ENCODE assay signal across 24 cellular contexts in genomic region chr4:123520376-123520775, GRCh38.
"Had no signal": no experiment of that assay in that cellular context is flagged by ENCODE, and none has a peak within 500 bp of the region (broad histone marks: within the 10 kb centered on the region; RNA-seq: fewer than 3 reads in every experiment).

No MANE protein-coding gene starts in this region.

- H3K4me3 Mint-ChIP-seq: activated T-helper 17 cell treated with anti-CD3 and anti-CD28 coated beads, Interleukin-2, amount 50 U/mL, for 72 hours; dendritic cell treated with granulocyte-macrophage colony-stimulating factor and Interleukin-4, amounts not matched to agents 40 ng/mL and 50 ng/mL, for 4 days; memory B cell; natural killer cell treated with Interleukin-12 subunit alpha and Interleukin-12 subunit beta and Interleukin-15 and Interleukin-18, amount 100 ng/mL, for 72 hours; stimulated activated effector memory CD8-positive, alpha-beta T cell treated with anti-CD3 and anti-CD28 coated beads, Interleukin-12 subunit alpha, Interleukin-12 subunit beta, amount 100 ng/mL, for 72 hours; stimulated activated naive CD8-positive, alpha-beta T cell treated with anti-CD3 and anti-CD28 coated beads, Interleukin-15, amount 100 ng/mL, for 72 hours had no signal

- H3K36me3 Mint-ChIP-seq: activated naive CD4-positive, alpha-beta T cell treated with anti-CD3 and anti-CD28 coated beads, Interleukin-2, amount 50 U/mL, for 72 hours; memory B cell; natural killer cell treated with Interleukin-12 subunit alpha and Interleukin-12 subunit beta and Interleukin-15 and Interleukin-18, amount 100 ng/mL, for 72 hours; stimulated activated effector memory CD8-positive, alpha-beta T cell treated with anti-CD3 and anti-CD28 coated beads, Interleukin-12 subunit alpha, Interleukin-12 subunit beta, amount 100 ng/mL, for 72 hours had no signal

- DNase-seq: activated CD4-positive, alpha-beta T cell treated with anti-CD3 and anti-CD28 coated beads, Interleukin-2, amount 50 U/mL, for 1 hour; activated CD4-positive, CD25-positive, alpha-beta regulatory T cell treated with anti-CD3 and anti-CD28 coated beads, Interleukin-2, amount 50 U/mL, for 72 hours; activated T-cell treated with anti-CD3 and anti-CD28 coated beads, Interleukin-2, amount 50 U/mL, for 1 hour; aorta; brain microvascular endothelial cell; caudate nucleus; effector CD8-positive, alpha-beta T cell; erythroblast; foreskin fibroblast; heart right ventricle; left colon; right lobe of liver; stimulated activated CD4-positive, alpha-beta T cell treated with anti-CD3 and anti-CD28 coated beads, Interleukin-2, amount 100 ng/mL, for 24 hours; stimulated activated naive CD8-positive, alpha-beta T cell treated with anti-CD3 and anti-CD28 coated beads, Interleukin-15, amount 100 ng/mL, for 72 hours; transverse colon; uterus; WERI-Rb-1 had no signal

- FAIRE-seq: keratinocyte had no signal

- ATAC-seq: activated naive CD4-positive, alpha-beta T cell treated with anti-CD3 and anti-CD28 coated beads, Interleukin-2, amount 50 U/mL, for 72 hours; activated T-helper 17 cell treated with anti-CD3 and anti-CD28 coated beads, Interleukin-2, amount 50 U/mL, for 72 hours; heart right ventricle; left colon; natural killer cell treated with Interleukin-12 subunit alpha and Interleukin-12 subunit beta and Interleukin-15 and Interleukin-18, amount 100 ng/mL, for 72 hours; right lobe of liver; stimulated activated effector memory CD8-positive, alpha-beta T cell treated with anti-CD3 and anti-CD28 coated beads, Interleukin-12 subunit alpha, Interleukin-12 subunit beta, amount 100 ng/mL, for 72 hours; stimulated activated naive CD8-positive, alpha-beta T cell treated with anti-CD3 and anti-CD28 coated beads, Interleukin-15, amount 100 ng/mL, for 72 hours had no signal

- H3K4me1 Mint-ChIP-seq: activated T-helper 17 cell treated with anti-CD3 and anti-CD28 coated beads, Interleukin-2, amount 50 U/mL, for 72 hours; memory B cell; stimulated activated effector memory CD8-positive, alpha-beta T cell treated with anti-CD3 and anti-CD28 coated beads, Interleukin-12 subunit alpha, Interleukin-12 subunit beta, amount 100 ng/mL, for 72 hours; stimulated activated naive CD8-positive, alpha-beta T cell treated with anti-CD3 and anti-CD28 coated beads, Interleukin-15, amount 100 ng/mL, for 72 hours had no signal

- H3K27me3 Mint-ChIP-seq: dendritic cell treated with granulocyte-macrophage colony-stimulating factor and Interleukin-4, amounts not matched to agents 40 ng/mL and 50 ng/mL, for 4 days; natural killer cell treated with Interleukin-12 subunit alpha and Interleukin-12 subunit beta and Interleukin-15 and Interleukin-18, amount 100 ng/mL, for 72 hours; stimulated activated naive CD8-positive, alpha-beta T cell treated with anti-CD3 and anti-CD28 coated beads, Interleukin-15, amount 100 ng/mL, for 72 hours had no signal

- H3K9me3 Mint-ChIP-seq: activated naive CD4-positive, alpha-beta T cell treated with anti-CD3 and anti-CD28 coated beads, Interleukin-2, amount 50 U/mL, for 72 hours; activated T-helper 17 cell treated with anti-CD3 and anti-CD28 coated beads, Interleukin-2, amount 50 U/mL, for 72 hours; dendritic cell treated with granulocyte-macrophage colony-stimulating factor and Interleukin-4, amounts not matched to agents 40 ng/mL and 50 ng/mL, for 4 days; memory B cell; natural killer cell treated with Interleukin-12 subunit alpha and Interleukin-12 subunit beta and Interleukin-15 and Interleukin-18, amount 100 ng/mL, for 72 hours; stimulated activated effector memory CD8-positive, alpha-beta T cell treated with anti-CD3 and anti-CD28 coated beads, Interleukin-12 subunit alpha, Interleukin-12 subunit beta, amount 100 ng/mL, for 72 hours; stimulated activated naive CD8-positive, alpha-beta T cell treated with anti-CD3 and anti-CD28 coated beads, Interleukin-15, amount 100 ng/mL, for 72 hours had no signal

- H3K27ac Mint-ChIP-seq: activated naive CD4-positive, alpha-beta T cell treated with anti-CD3 and anti-CD28 coated beads, Interleukin-2, amount 50 U/mL, for 72 hours; activated T-helper 17 cell treated with anti-CD3 and anti-CD28 coated beads, Interleukin-2, amount 50 U/mL, for 72 hours; dendritic cell treated with granulocyte-macrophage colony-stimulating factor and Interleukin-4, amounts not matched to agents 40 ng/mL and 50 ng/mL, for 4 days; memory B cell; natural killer cell treated with Interleukin-12 subunit alpha and Interleukin-12 subunit beta and Interleukin-15 and Interleukin-18, amount 100 ng/mL, for 72 hours; stimulated activated effector memory CD8-positive, alpha-beta T cell treated with anti-CD3 and anti-CD28 coated beads, Interleukin-12 subunit alpha, Interleukin-12 subunit beta, amount 100 ng/mL, for 72 hours; stimulated activated naive CD8-positive, alpha-beta T cell treated with anti-CD3 and anti-CD28 coated beads, Interleukin-15, amount 100 ng/mL, for 72 hours had no signal
